18 cellular contexts compared by ENCODE assay signal in the genomic region with DNA sequence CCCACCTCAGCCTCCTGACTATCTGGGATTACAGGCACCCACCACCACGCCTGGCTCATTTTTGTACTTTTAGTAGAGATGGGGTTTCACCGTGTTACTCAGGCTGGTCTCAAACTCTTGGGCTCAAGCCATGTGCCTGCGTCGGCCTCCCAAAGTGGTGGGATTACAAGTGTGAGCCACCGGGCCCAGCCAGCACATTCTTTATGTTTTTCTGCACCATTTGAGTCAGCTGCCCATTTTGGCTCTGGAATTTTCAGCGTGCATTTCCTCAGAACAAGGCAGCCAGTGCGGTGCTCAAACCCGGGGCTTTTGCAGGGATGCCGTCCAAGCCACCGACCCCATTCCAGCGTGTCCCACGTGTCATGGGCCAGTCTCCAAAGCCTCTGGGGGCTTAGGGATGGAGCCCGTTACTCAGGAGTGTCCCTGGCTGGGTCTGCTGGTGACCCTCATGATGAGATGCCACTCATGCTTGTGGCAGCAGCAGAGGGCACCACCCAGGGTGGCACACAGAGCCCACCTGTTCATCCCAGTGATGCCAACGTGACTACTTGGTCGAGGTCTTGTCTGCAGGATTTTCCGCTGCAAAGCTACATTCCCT. TPM values are rescaled to one million over a fixed set of nuclear protein-coding genes. Genes with fewer than 3 reads are reported as not detected.
DNase-seq lines count a peak whose midpoint lies in the region; ATAC-seq, FAIRE-seq and TF ChIP-seq lines count a peak whose summit lies in the region.
"Had no signal": no experiment of that assay in that cellular context is flagged by ENCODE, and none has a peak within 500 bp of the region (broad histone marks: within the 10 kb centered on the region; RNA-seq: fewer than 3 reads in every experiment).

No MANE protein-coding gene starts in this region.

- H3K27ac Mint-ChIP-seq in CD4-positive, CD25-positive, alpha-beta regulatory T cell: peak overlapping the region in 2 of 3 donors; percentile 20 to 80
- H3K27ac Mint-ChIP-seq: activated CD8-positive, alpha-beta T cell treated with anti-CD3 and anti-CD28 coated beads for 36 hours; H9 had no signal

- no peaks in the 10 kb centered on the region for H3K36me3 ChIP-seq in CD4-positive, CD25-positive, alpha-beta regulatory T cell (ENCODE audit: control insufficient read depth, insufficient read depth, low read length)

- peak overlapping the region in 1 of 4 donors; percentile 88 for H3K4me3 Mint-ChIP-seq in CD4-positive, CD25-positive, alpha-beta regulatory T cell
- H3K4me3 Mint-ChIP-seq: activated CD8-positive, alpha-beta T cell treated with anti-CD3 and anti-CD28 coated beads for 36 hours had no signal

- peaks cover 0 to 25% (median 7%) of the 10 kb centered on the region in 4 donors for H3K4me1 Mint-ChIP-seq in CD4-positive, CD25-positive, alpha-beta regulatory T cell

- H3K27me3 ChIP-seq in CD4-positive, CD25-positive, alpha-beta regulatory T cell (ENCODE audit: control insufficient read depth, insufficient read depth, low read length): no peaks in the 10 kb centered on the region
- H3K27me3 ChIP-seq: heart left ventricle had no signal

- no peaks in the 10 kb centered on the region for H3K9me3 Mint-ChIP-seq in CD4-positive, CD25-positive, alpha-beta regulatory T cell
- H3K9me3 Mint-ChIP-seq: activated CD8-positive, alpha-beta T cell treated with anti-CD3 and anti-CD28 coated beads for 36 hours had no signal

- no peaks in the 10 kb centered on the region for H3K9me3 ChIP-seq in CD4-positive, CD25-positive, alpha-beta regulatory T cell (ENCODE audit: control insufficient read depth in 2 of 2, low read length in 2 of 2)
- H3K9me3 ChIP-seq: heart left ventricle had no signal

- no peak for DNase-seq in CD4-positive, CD25-positive, alpha-beta regulatory T cell
- no peak for DNase-seq in H54 (ENCODE audit: insufficient read length, low spot score)
- DNase-seq in amniotic epithelial cell (ENCODE audit: low read depth): peak; percentile 29
- DNase-seq in myocyte (ENCODE audit: low read depth): peak; percentile 97
- DNase-seq in hippocampal formation (lab: John Stamatoyannopoulos, UW): no peak
- DNase-seq in NCI-H524 (lab: John Stamatoyannopoulos, UW): no peak
- DNase-seq: activated CD8-positive, alpha-beta T cell treated with anti-CD3 and anti-CD28 coated beads for 36 hours; activated effector memory CD4-positive, alpha-beta T cell treated with Interleukin-2 at 50 U/mL for 16 hours; central memory CD4-positive, alpha-beta T cell; NCI-H187; stimulated activated CD4-positive, alpha-beta T cell treated with anti-CD3 and anti-CD28 coated beads, Interleukin-2, amount 100 ng/mL, for 24 hours had no signal

- H3K4me1 ChIP-seq in CD4-positive, CD25-positive, alpha-beta regulatory T cell (ENCODE audit: control insufficient read depth, insufficient read depth, low read length, poor library complexity, severe bottlenecking): peaks cover 25% of the 10 kb centered on the region

- no peak overlapping the region for H3K27ac ChIP-seq in CD4-positive, CD25-positive, alpha-beta regulatory T cell (ENCODE audit: insufficient read depth, low read length, poor library complexity, severe bottlenecking)

- H3K4me3 ChIP-seq in CD4-positive, CD25-positive, alpha-beta regulatory T cell (ENCODE audit: low read depth, low read length): no peak overlapping the region
- H3K4me3 ChIP-seq: heart left ventricle had no signal

- no peaks in the 10 kb centered on the region for H3K36me3 Mint-ChIP-seq in CD4-positive, CD25-positive, alpha-beta regulatory T cell

- no peak for ATAC-seq in CD4-positive, CD25-positive, alpha-beta regulatory T cell (ENCODE audit: low read depth in 2 of 2)
- no peak for ATAC-seq in GM18867 (IDR thresholded peaks at IDR 0.05; ENCODE audit: unreplicated experiment)
- ATAC-seq: activated CD8-positive, alpha-beta T cell treated with anti-CD3 and anti-CD28 coated beads for 36 hours; heart left ventricle; Right ventricle myocardium inferior had no signal

- peaks cover 6% of the 10 kb centered on the region for H3K27me3 Mint-ChIP-seq in CD4-positive, CD25-positive, alpha-beta regulatory T cell
- H3K27me3 Mint-ChIP-seq: activated CD8-positive, alpha-beta T cell treated with anti-CD3 and anti-CD28 coated beads for 36 hours had no signal

- peak; percentile 17; the same call in 1 of the 2 replicates for TF ChIP-seq POLR2A in H54 (IDR thresholded peaks at IDR 0.05; ENCODE audit: low read depth, low read length)

- no peak for FAIRE-seq in H54 (lab: Jason Lieb, UNC)
- FAIRE-seq: endometrium had no signal

RNA-seq across cellular contexts. Expression of gene RAB40C, which starts 3.7 kb away (rescaled TPM):
- total RNA-seq in CD4-positive, CD25-positive, alpha-beta regulatory T cell: 12.1 TPM
- 1 to 10 TPM; 6.8 to 9.6 (median 8.2) TPM for polyA plus RNA-seq in CD4-positive, CD25-positive, alpha-beta regulatory T cell
- 17.2 and 19.1 TPM in 2 replicates for total RNA-seq in myocyte
- 13.9 TPM for polyA plus RNA-seq in myocyte (2012)

RNA-seq across cellular contexts. Expression of gene PIGQ, which starts 16.4 kb away (rescaled TPM):
- total RNA-seq in CD4-positive, CD25-positive, alpha-beta regulatory T cell: 25.7 TPM
- 10 to 100 TPM; 11.6 to 15.3 (median 12.9) TPM for polyA plus RNA-seq in CD4-positive, CD25-positive, alpha-beta regulatory T cell
- 45.4 and 59.9 TPM in 2 replicates for total RNA-seq in myocyte
- 43.1 TPM for polyA plus RNA-seq in myocyte (2012)

RNA-seq across cellular contexts. Expression of gene NHLRC4, which starts 19.3 kb away (rescaled TPM):
- total RNA-seq in CD4-positive, CD25-positive, alpha-beta regulatory T cell: 1.9 TPM
- polyA plus RNA-seq in CD4-positive, CD25-positive, alpha-beta regulatory T cell: 1 to 10 TPM; 3.7 to 5.6 (median 4.8) TPM
- total RNA-seq in myocyte: 0.05 and 1.2 TPM in 2 replicates
- polyA plus RNA-seq in myocyte (2012): not detected

RNA-seq across cellular contexts. Expression of gene PRR35, which starts 26.0 kb away (rescaled TPM):
- not detected for total RNA-seq in CD4-positive, CD25-positive, alpha-beta regulatory T cell
- not detected for polyA plus RNA-seq in CD4-positive, CD25-positive, alpha-beta regulatory T cell
- 2.9 and 12.5 TPM in 2 replicates for total RNA-seq in myocyte
- polyA plus RNA-seq in myocyte (2012): 0.47 TPM
- total RNA-seq: activated CD8-positive, alpha-beta T cell treated with anti-CD3 and anti-CD28 coated beads for 36 hours; heart left ventricle; pulmonary artery endothelial cell; Right ventricle myocardium inferior; ureter had no signal
- polyA plus RNA-seq: heart left ventricle had no signal

RNA-seq across cellular contexts. Expression of gene WFIKKN1, which starts 44.6 kb away (rescaled TPM):
- 0.22 TPM for total RNA-seq in CD4-positive, CD25-positive, alpha-beta regulatory T cell
- polyA plus RNA-seq in CD4-positive, CD25-positive, alpha-beta regulatory T cell: not detected
- 0.70 and 0.83 TPM in 2 replicates for total RNA-seq in myocyte
- 0.37 TPM for polyA plus RNA-seq in myocyte (2012)

Comparison
In these comparisons a context has a peak if more than half of its experiments do, and no peak if none do; other contexts are left out.
1. DNase-seq: peak in amniotic epithelial cell (single experiment) and myocyte (single experiment); none in CD4-positive, CD25-positive, alpha-beta regulatory T cell (0 of 3), H54 (single experiment), hippocampal formation (0 of 2) and NCI-H524 (0 of 2).